Comparison of ENCODE assay signal across 10 cellular contexts in genomic region chr6:81241126-81241525, GRCh38.
"Had no signal": no experiment of that assay in that cellular context is flagged by ENCODE, and none has a peak within 500 bp of the region (broad histone marks: within the 10 kb centered on the region; RNA-seq: fewer than 3 reads in every experiment).

No MANE protein-coding gene starts in this region.

- H3K27ac Mint-ChIP-seq: stimulated activated naive CD8-positive, alpha-beta T cell treated with anti-CD3 and anti-CD28 coated beads, Interleukin-15, amount 100 ng/mL, for 72 hours had no signal

- FAIRE-seq: keratinocyte had no signal

- DNase-seq: activated naive CD4-positive, alpha-beta T cell treated with anti-CD3 and anti-CD28 coated beads, Interleukin-2, amount 50 U/mL, for 16 hours; adrenal gland; left ventricle myocardium superior; sigmoid colon; stimulated activated CD4-positive, alpha-beta T cell treated with anti-CD3 and anti-CD28 coated beads, Interleukin-4, amount 100 ng/mL, for 4 hours; stimulated activated naive CD8-positive, alpha-beta T cell treated with anti-CD3 and anti-CD28 coated beads, Interleukin-15, amount 100 ng/mL, for 72 hours; testis; upper lobe of right lung had no signal

- H3K27me3 ChIP-seq: adrenal gland, esophagus muscularis mucosa, sigmoid colon, testis, upper lobe of right lung had no signal

- H3K27me3 Mint-ChIP-seq: stimulated activated naive CD8-positive, alpha-beta T cell treated with anti-CD3 and anti-CD28 coated beads, Interleukin-15, amount 100 ng/mL, for 72 hours had no signal

- H3K4me3 Mint-ChIP-seq: stimulated activated naive CD8-positive, alpha-beta T cell treated with anti-CD3 and anti-CD28 coated beads, Interleukin-15, amount 100 ng/mL, for 72 hours had no signal

- H3K27ac ChIP-seq: adrenal gland, esophagus muscularis mucosa, sigmoid colon, testis, upper lobe of right lung had no signal

- ATAC-seq: left ventricle myocardium superior; stimulated activated naive CD8-positive, alpha-beta T cell treated with anti-CD3 and anti-CD28 coated beads, Interleukin-15, amount 100 ng/mL, for 72 hours had no signal

- H3K36me3 ChIP-seq: adrenal gland, esophagus muscularis mucosa, sigmoid colon, upper lobe of right lung had no signal

- H3K4me1 Mint-ChIP-seq: stimulated activated naive CD8-positive, alpha-beta T cell treated with anti-CD3 and anti-CD28 coated beads, Interleukin-15, amount 100 ng/mL, for 72 hours had no signal

- H3K4me1 ChIP-seq: adrenal gland, esophagus muscularis mucosa, sigmoid colon, testis, upper lobe of right lung had no signal

- H3K9me3 ChIP-seq: adrenal gland, esophagus muscularis mucosa, sigmoid colon, testis had no signal

- H3K4me3 ChIP-seq: adrenal gland, esophagus muscularis mucosa, sigmoid colon, testis, upper lobe of right lung had no signal
